ENCODE assay signal across 25 cellular contexts in the genomic region with DNA sequence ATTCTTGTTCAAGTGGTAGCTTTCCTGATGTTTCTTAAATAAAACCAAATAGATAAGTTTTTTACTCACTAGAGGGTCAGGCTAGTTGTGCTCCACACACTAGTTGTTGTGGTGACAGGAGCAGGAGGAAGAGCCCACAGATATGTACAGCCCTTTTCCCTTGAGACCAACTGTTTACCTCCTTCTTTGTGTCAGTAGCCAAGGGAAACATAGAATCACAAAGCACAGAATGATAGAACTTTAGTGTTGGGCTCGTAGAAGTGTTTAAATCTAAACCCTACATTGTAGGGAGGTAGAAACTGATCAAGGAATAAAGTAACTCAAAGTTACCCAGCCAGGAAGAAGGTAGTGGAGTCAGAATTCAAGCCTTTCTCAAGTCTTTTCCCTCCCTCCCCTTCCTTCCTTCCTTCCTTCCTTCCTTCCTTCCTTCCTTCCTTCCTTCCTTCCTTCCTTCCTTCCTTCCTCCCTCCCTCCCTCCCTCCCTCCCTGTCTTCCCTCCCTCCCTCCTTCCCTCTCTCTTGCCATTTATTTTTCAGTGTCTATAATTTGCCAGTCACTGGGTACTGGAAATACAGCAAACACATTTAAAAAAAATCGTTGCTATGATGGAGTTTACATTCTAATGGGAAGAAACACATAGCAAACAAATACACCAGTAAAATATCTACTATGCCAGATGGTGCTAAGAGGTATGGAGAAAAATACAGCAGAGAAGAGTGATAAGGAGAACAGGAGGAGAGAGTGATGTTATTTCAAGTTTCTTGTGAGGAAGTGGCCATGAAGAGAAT.
"Had no signal": no experiment of that assay in that cellular context is flagged by ENCODE, and none has a peak within 500 bp of the region (broad histone marks: within the 10 kb centered on the region; RNA-seq: fewer than 3 reads in every experiment).

No MANE protein-coding gene starts in this region.

- DNase-seq: activated CD4-positive, alpha-beta memory T cell treated with anti-CD3 and anti-CD28 coated beads for 36 hours; activated CD4-positive, alpha-beta T cell treated with anti-CD3 and anti-CD28 coated beads, Interleukin-2, amount 10 ng/mL, durations not matched to agents 7 days and 5 days; activated CD4-positive, CD25-positive, alpha-beta regulatory T cell; activated CD8-positive, alpha-beta memory T cell treated with anti-CD3 and anti-CD28 coated beads for 24 hours; activated gamma-delta T cell; activated naive CD4-positive, alpha-beta T cell treated with anti-CD3 and anti-CD28 coated beads for 36 hours; activated T-cell treated with anti-CD3 and anti-CD28 coated beads for 4 hours; activated T-cell treated with anti-CD3 and anti-CD28 coated beads, Interleukin-2, amount 50 U/mL, for 48 hours; amygdala; Kasumi-1; KBM-7; NCI-H1048; NCI-H146; NCI-H187 treated with DMSO at 0.1 percent for 48 hours; NCI-H510A; NCI-H774; NK-92 treated with Interleukin-12 subunit alpha and Interleukin-12 subunit beta, amount 100 ng/mL, for 24 hours; OCI-M1; RPMI8226; SK-N-SH; T-helper 1 cell had no signal

- ATAC-seq: activated T-helper 17 cell treated with anti-CD3 and anti-CD28 coated beads, Interleukin-2, amount 50 U/mL, for 72 hours; Panc1; Right ventricle myocardium inferior had no signal

- H3K27ac ChIP-seq: VCaP had no signal
